In genomic region chr3:172097585-172097984, GRCh38 we compare ENCODE assay signal across 1 cellular context.
TF ChIP-seq lines count a peak whose summit lies in the region.

No MANE protein-coding gene starts in this region.

TF ChIP-seq in A549, 52 proteins besides CTCF, POLR2A, EP300 and RAD21 (continued from another document):
- TF ChIP-seq HOXB13 (CRISPR knock-in tag; IDR thresholded peaks at IDR 0.05; ENCODE audit: low read depth) (no peak), ATOH8 (CRISPR knock-in tag; IDR thresholded peaks at IDR 0.05; ENCODE audit: low read depth) (no peak), HEYL (CRISPR knock-in tag; IDR thresholded peaks at IDR 0.05) (no peak), SREBF2 (IDR thresholded peaks at IDR 0.05) (no peak), NR3C1 (IDR thresholded peaks at IDR 0.05) (no peak), TFCP2L1 (CRISPR knock-in tag; IDR thresholded peaks at IDR 0.05) (no peak), SMC3 (IDR thresholded peaks at IDR 0.05) (no peak), PHF8 (IDR thresholded peaks at IDR 0.05; ENCODE audit: borderline replicate concordance, low read depth) (no peak)
